ENCODE assay signal across 9 cellular contexts in the genomic region with DNA sequence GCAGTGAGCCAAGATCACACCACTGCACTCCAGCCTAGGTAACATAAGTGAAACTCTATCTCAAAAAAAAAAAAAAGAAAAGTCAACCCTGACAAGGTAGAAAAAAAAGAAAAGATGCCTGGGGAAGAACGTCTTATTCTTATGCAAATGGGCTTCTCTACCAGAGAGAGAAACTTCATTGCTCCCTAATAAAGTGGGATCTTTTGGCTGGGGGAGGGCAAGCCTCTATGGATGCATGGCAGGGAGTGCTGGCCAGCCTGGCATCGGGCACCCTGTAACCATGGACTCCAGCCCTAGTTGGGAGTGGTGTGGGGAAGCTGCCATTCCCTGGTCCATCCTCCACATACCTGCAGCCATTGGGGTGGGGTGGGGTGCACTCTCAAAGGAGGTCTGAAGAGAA. TPM values are rescaled to one million over a fixed set of nuclear protein-coding genes. Genes with fewer than 3 reads are reported as not detected.
"Had no signal": no experiment of that assay in that cellular context is flagged by ENCODE, and none has a peak within 500 bp of the region (broad histone marks: within the 10 kb centered on the region; RNA-seq: fewer than 3 reads in every experiment).

No MANE protein-coding gene starts in this region.

- H3K27ac ChIP-seq: GM23248 had no signal

- H3K4me1 Mint-ChIP-seq: H9 had no signal

- H3K4me1 ChIP-seq: HAP-1 had no signal

- H3K9me3 ChIP-seq: HAP-1 had no signal

- H3K4me3 ChIP-seq: GM23248, HAP-1 had no signal

- DNase-seq: GM23248, GOT3, H7, H9, HCEC 1CT, HFFc6 had no signal

- H3K4me3 Mint-ChIP-seq: H9, HFFc6 had no signal

- H3K9ac ChIP-seq: GM23248 had no signal

- ATAC-seq: HCT116 had no signal

- H3K36me3 ChIP-seq: HAP-1 had no signal

- H3K27ac Mint-ChIP-seq: H9, HFFc6 had no signal

- H2AFZ ChIP-seq: GM23248 had no signal

RNA-seq across cellular contexts. Expression of a gene that starts 30.7 kb away (rescaled TPM):
- total RNA-seq: GM23248, H1, H7, H9, HFFc6 had no signal
- polyA plus RNA-seq: GM23248, H1 had no signal
